8 cellular contexts compared by ENCODE assay signal in genomic region chr20:63707558-63708300, GRCh38. TPM values are rescaled to one million over a fixed set of nuclear protein-coding genes. Genes with fewer than 3 reads are reported as not detected.
DNase-seq lines count a peak whose midpoint lies in the region; ATAC-seq and TF ChIP-seq lines count a peak whose summit lies in the region.

TSS of gene ARFRP1 (minus strand) at chr20:63707976. CDS start at chr20:63707091, 885 bp downstream.
TSS of gene ZGPAT (plus strand) at chr20:63708039. CDS start at chr20:63708581, 542 bp downstream.

- H3K9ac ChIP-seq in parathyroid adenoma: peak within 1 kb of the TSS; percentile 83

- H2AFZ ChIP-seq in parathyroid adenoma: peak within 1 kb of the TSS; percentile 92

- DNase-seq in NCI-H128 (lab: John Stamatoyannopoulos, UW; ENCODE audit: unreplicated experiment): peak; percentile 65
- peak; percentile 95 for DNase-seq in SW480 (ENCODE audit: low spot score)
- peak; percentile 70 for DNase-seq in activated naive CD8-positive, alpha-beta T cell treated with anti-CD3 and anti-CD28 coated beads, Interleukin-2, amount 50 U/mL, for 16 hours (ENCODE audit: low read depth, low spot score)
- peak; percentile 88 to 95 for DNase-seq in cardiac muscle cell (ENCODE audit: low read depth in 1 of 2, low spot score in 1 of 2)
- DNase-seq in tibial artery: peak; percentile 85 to 93

- intact Hi-C loops in tibial artery (cut with DNase I; ENCODE audit: low total_unique reads): loop anchor here (5.0 kb wide), 2 partner anchors 50 to 80 kb away; partner anchors contain the start of genes GMEB2 and RTEL1

- H3K79me2 ChIP-seq in parathyroid adenoma: peaks cover 38% of the 10 kb centered on the region

- no peaks in the 10 kb centered on the region for H3K27me3 ChIP-seq in cardiac muscle cell
- no peaks in the 10 kb centered on the region for H3K27me3 ChIP-seq in parathyroid adenoma (ENCODE audit: control insufficient read depth, insufficient read depth, low read length)
- H3K27me3 ChIP-seq in tibial artery: no peaks in the 10 kb centered on the region

- H3K4me3 ChIP-seq in GM08714 (ENCODE audit: low read length) (peak within 1 kb of the TSS; percentile 92), cardiac muscle cell (peak within 1 kb of the TSS; percentile 87), parathyroid adenoma (ENCODE audit: low read depth, low read length) (peak within 1 kb of the TSS; percentile 84), tibial artery (peak within 1 kb of the TSS; percentile 82 to 83)

- H3K36me3 ChIP-seq in cardiac muscle cell (peaks cover 32% of the 10 kb centered on the region), parathyroid adenoma (ENCODE audit: control insufficient read depth, insufficient read depth, low read length) (no peaks in the 10 kb centered on the region), tibial artery (peaks cover 34 to 75% (median 50%) of the 10 kb centered on the region in 3 donors)

- H3K4me2 ChIP-seq in parathyroid adenoma (ENCODE audit: low read length): peak within 1 kb of the TSS; percentile 96

- H3K4me1 ChIP-seq in cardiac muscle cell (ENCODE audit: low read depth): peaks cover 12% of the 10 kb centered on the region
- peaks cover 9% of the 10 kb centered on the region for H3K4me1 ChIP-seq in parathyroid adenoma
- H3K4me1 ChIP-seq in tibial artery: peaks cover 0 to 40% (median 28%) of the 10 kb centered on the region in 4 donors

- peak within 1 kb of the TSS; percentile 91 for H3K27ac ChIP-seq in cardiac muscle cell
- H3K27ac ChIP-seq in parathyroid adenoma: peak within 1 kb of the TSS; percentile 83
- H3K27ac ChIP-seq in tibial artery: peak within 1 kb of the TSS; percentile 76 to 86

- TF ChIP-seq CTCF in cardiac muscle cell (IDR thresholded peaks at IDR 0.05; ENCODE audit: low read depth, low read length) (no peak), parathyroid adenoma (IDR thresholded peaks at IDR 0.05) (no peak), tibial artery (IDR thresholded peaks at IDR 0.05) (no peak)

- ATAC-seq in HG02610 (IDR thresholded peaks at IDR 0.05; ENCODE audit: unreplicated experiment): peak; percentile 73

- H3K9me3 ChIP-seq in cardiac muscle cell (ENCODE audit: low read depth) (no peaks in the 10 kb centered on the region), parathyroid adenoma (ENCODE audit: control insufficient read depth, low read length) (no peaks in the 10 kb centered on the region), tibial artery (no peaks in the 10 kb centered on the region)

RNA-seq across cellular contexts. Expression of gene ARFRP1, which starts in this region (rescaled TPM):
- 46.1 and 61.3 TPM in 2 replicates for total RNA-seq in cardiac muscle cell
- 75.0 and 85.1 TPM in 2 replicates for polyA plus RNA-seq in cardiac muscle cell

RNA-seq across cellular contexts. Expression of gene ZGPAT, which starts in this region (rescaled TPM):
- 36.3 and 48.8 TPM in 2 replicates for total RNA-seq in cardiac muscle cell
- 30.0 and 37.5 TPM in 2 replicates for polyA plus RNA-seq in cardiac muscle cell

Comparison
In these comparisons a context has a peak if more than half of its experiments do, and no peak if none do; other contexts are left out.
1. Peak in every context shown above with its lines: DNase-seq, ATAC-seq, H3K4me3 ChIP-seq and H3K27ac ChIP-seq.